ENCODE assay signal across 21 cellular contexts in genomic region chr11:111357150-111358037, GRCh38. TPM values are rescaled to one million over a fixed set of nuclear protein-coding genes. Genes with fewer than 3 reads are reported as not detected.
DNase-seq lines count a peak whose midpoint lies in the region; ATAC-seq, FAIRE-seq and TF ChIP-seq lines count a peak whose summit lies in the region.
"Had no signal": no experiment of that assay in that cellular context is flagged by ENCODE, and none has a peak within 500 bp of the region (broad histone marks: within the 10 kb centered on the region; RNA-seq: fewer than 3 reads in every experiment).

No MANE protein-coding gene starts in this region.

- H2BK12ac ChIP-seq in H1 (ENCODE audit: low read depth, low read length): no peak overlapping the region

- peak; percentile 22 to 55; a peak in 3 of 4 replicates for TF ChIP-seq RAD21 in H1 (IDR thresholded peaks at IDR 0.05 in 1 of 2, conservative IDR thresholded peaks at IDR 0.05 in 1 of 2; ENCODE audit: low read depth in 2 of 2, low read length in 2 of 2)

- H3K4me3 ChIP-seq in Karpas-422 (ENCODE audit: low read length) (no peak overlapping the region), H1 (ENCODE audit: extremely low read depth in 1 of 4, insufficient read depth in 2 of 4, low read depth in 3 of 4, low read length in 4 of 4) (no peak overlapping the region), stomach (no peak overlapping the region)
- H3K4me3 ChIP-seq: left ventricle myocardium inferior, smooth muscle cell, upper lobe of right lung had no signal

- H2BK5ac ChIP-seq in H1 (ENCODE audit: low read depth, low read length): no peak overlapping the region

- no peak overlapping the region for H3K4me2 ChIP-seq in Karpas-422 (ENCODE audit: low read depth, low read length, poor library complexity, severe bottlenecking)
- no peak overlapping the region for H3K4me2 ChIP-seq in H1 (ENCODE audit: insufficient read depth in 1 of 2, low read depth in 2 of 2, low read length in 2 of 2)
- H3K4me2 ChIP-seq: smooth muscle cell had no signal

- no peak overlapping the region for H2BK120ac ChIP-seq in H1 (replicated peaks; ENCODE audit: low read depth, low read length)

- no peak overlapping the region for H3K4me3 Mint-ChIP-seq in activated CD4-positive, alpha-beta T cell treated with anti-CD3 and anti-CD28 coated beads, Interleukin-2, amount 10 ng/mL, durations not matched to agents 24 days and 14 days
- H3K4me3 Mint-ChIP-seq in immature natural killer cell: no peak overlapping the region
- H3K4me3 Mint-ChIP-seq: T-helper 17 cell had no signal

- H3K14ac ChIP-seq in H1 (ENCODE audit: insufficient read length): no peak overlapping the region

- H4K20me1 ChIP-seq in Karpas-422 (ENCODE audit: insufficient read depth, low read depth, low read length): peaks cover 90% of the 10 kb centered on the region
- peaks cover 0 to 4% of the 10 kb centered on the region in 2 experiments for H4K20me1 ChIP-seq in H1 (replicated peaks in 1 of 2; ENCODE audit: control insufficient read depth in 1 of 2, insufficient read depth in 2 of 2, low read length in 2 of 2)

- H3K79me1 ChIP-seq in H1 (ENCODE audit: low read depth, low read length): no peaks in the 10 kb centered on the region

- TF ChIP-seq POLR2A in H1 (IDR thresholded peaks at IDR 0.05; ENCODE audit: control extremely low read depth in 1 of 2, low read depth in 2 of 2, low read length in 2 of 2) (no peak), stomach (IDR thresholded peaks at IDR 0.05) (no peak)

- H2BK15ac ChIP-seq in H1 (ENCODE audit: low read length): no peak overlapping the region

- peaks cover 15% of the 10 kb centered on the region for H3K4me1 Mint-ChIP-seq in activated CD4-positive, alpha-beta T cell treated with anti-CD3 and anti-CD28 coated beads, Interleukin-2, amount 10 ng/mL, durations not matched to agents 24 days and 14 days
- H3K4me1 Mint-ChIP-seq in immature natural killer cell: no peaks in the 10 kb centered on the region

- no peak overlapping the region for H3K9ac ChIP-seq in Karpas-422 (ENCODE audit: low read length)
- H3K9ac ChIP-seq in H1 (replicated peaks in 1 of 4; ENCODE audit: extremely low read depth in 1 of 4, low read depth in 3 of 4, low read length in 3 of 4): no peak overlapping the region

- no peak for FAIRE-seq in H1 (lab: Jason Lieb, UNC)

- intact Hi-C loops in activated CD4-positive, alpha-beta T cell treated with anti-CD3 and anti-CD28 coated beads, Interleukin-2, amount 10 ng/mL, durations not matched to agents 24 days and 14 days (cut with micrococcal nuclease): loop anchor here (5.0 kb wide), 1 partner anchor 75 kb away; no protein-coding TSS in a partner anchor
- intact Hi-C loops in stomach (cut with DNase I; ENCODE audit: low total_unique reads): no loop called here

- H3K4ac ChIP-seq in H1 (replicated peaks; ENCODE audit: insufficient read length, low read depth, low read length): no peak overlapping the region

- DNase-seq in activated CD4-positive, alpha-beta T cell treated with anti-CD3 and anti-CD28 coated beads, Interleukin-2, amount 10 ng/mL, durations not matched to agents 24 days and 14 days: no peak
- no peak for DNase-seq in activated CD4-positive, alpha-beta T cell treated with anti-CD3 and anti-CD28 coated beads, Interleukin-2, amount 50 U/mL, for 1 hour
- DNase-seq in Karpas-422 (peak; percentile 72), H1 (ENCODE audit: low read depth in 1 of 2, low spot score in 2 of 2) (no peak), stomach (no peak), immature natural killer cell (no peak)
- DNase-seq: activated CD4-positive, alpha-beta T cell treated with anti-CD3 and anti-CD28 coated beads, Interleukin-2, amount 50 U/mL, for 48 hours; amniotic stem cell; GDM1; left ventricle myocardium inferior; NCI-H1417 treated with DMSO at 0.1 percent for 48 hours; nucleus accumbens; stimulated activated CD4-positive, alpha-beta T cell treated with anti-CD3 and anti-CD28 coated beads, Interleukin-4, amount 100 ng/mL, for 24 hours; T-helper 17 cell; upper lobe of right lung had no signal

- POLR2A ChIA-PET in H1 (lab: Charles Lee; ENCODE audit: partially characterized antibody): no interaction called here

- H4K8ac ChIP-seq in H1 (ENCODE audit: extremely low read depth, insufficient read depth, low read length): no peak overlapping the region

- H3K27me3 Mint-ChIP-seq in activated CD4-positive, alpha-beta T cell treated with anti-CD3 and anti-CD28 coated beads, Interleukin-2, amount 10 ng/mL, durations not matched to agents 24 days and 14 days: no peaks in the 10 kb centered on the region
- peaks cover 1 to 9% (median 2%) of the 10 kb centered on the region in 3 donors for H3K27me3 Mint-ChIP-seq in immature natural killer cell (ENCODE audit: low read depth in 3 of 3)
- H3K27me3 Mint-ChIP-seq: T-helper 17 cell had no signal

- peaks cover 25% of the 10 kb centered on the region for H3K79me2 ChIP-seq in Karpas-422 (ENCODE audit: low read length)
- H3K79me2 ChIP-seq in H1 (ENCODE audit: control insufficient read depth in 1 of 2, insufficient read depth in 2 of 2, low read length in 2 of 2): no peaks in the 10 kb centered on the region

- no peak overlapping the region for H2AK5ac ChIP-seq in H1 (ENCODE audit: low read depth, low read length)

- TF ChIP-seq EP300 in H1 (IDR thresholded peaks at IDR 0.05; ENCODE audit: borderline replicate concordance in 1 of 2, low read depth in 2 of 2, low read length in 2 of 2) (no peak), stomach (IDR thresholded peaks at IDR 0.05) (no peak)

- H3K18ac ChIP-seq in H1 (ENCODE audit: extremely low read depth, low read length): no peak overlapping the region

- H4K5ac ChIP-seq in H1 (ENCODE audit: insufficient read length, low read depth, low read length): no peak overlapping the region

- no peak overlapping the region for H3K23ac ChIP-seq in H1 (ENCODE audit: insufficient read length)

- H3K4me1 ChIP-seq in Karpas-422 (ENCODE audit: low read length) (peaks cover 77% of the 10 kb centered on the region), H1 (replicated peaks in 1 of 4; ENCODE audit: control insufficient read depth in 3 of 4, insufficient read depth in 4 of 4, low read length in 3 of 4) (no peaks in the 10 kb centered on the region), stomach (peaks cover 30 to 57% (median 49%) of the 10 kb centered on the region in 4 donors)
- H3K4me1 ChIP-seq: left ventricle myocardium inferior, upper lobe of right lung had no signal

- H3K27me3 ChIP-seq in Karpas-422 (ENCODE audit: low read length) (no peaks in the 10 kb centered on the region), H1 (replicated peaks in 1 of 4; ENCODE audit: control insufficient read depth in 3 of 4, extremely low read depth in 1 of 4, insufficient read depth in 3 of 4, low read length in 3 of 4) (no peaks in the 10 kb centered on the region), stomach (no peaks in the 10 kb centered on the region)
- H3K27me3 ChIP-seq: upper lobe of right lung had no signal

- H3K9me3 Mint-ChIP-seq in activated CD4-positive, alpha-beta T cell treated with anti-CD3 and anti-CD28 coated beads, Interleukin-2, amount 10 ng/mL, durations not matched to agents 24 days and 14 days: no peaks in the 10 kb centered on the region
- no peaks in the 10 kb centered on the region for H3K9me3 Mint-ChIP-seq in immature natural killer cell

- CTCF ChIA-PET in H1 (lab: Charles Lee; ENCODE audit: partially characterized antibody): interaction anchor here (0.6 to 1.8 kb wide), 7 partner anchors 14 to 71 kb away, joined by 3 to 6 read pairs (median 3); no protein-coding TSS in a partner anchor

- H3K9me2 ChIP-seq in Karpas-422 (replicated peaks; ENCODE audit: insufficient read depth, low read length): no peaks in the 10 kb centered on the region

- H3K9me3 ChIP-seq in Karpas-422 (ENCODE audit: low read length) (no peaks in the 10 kb centered on the region), H1 (ENCODE audit: insufficient read depth in 2 of 2, low read depth in 1 of 2, low read length in 1 of 2) (no peaks in the 10 kb centered on the region), stomach (no peaks in the 10 kb centered on the region)
- H3K9me3 ChIP-seq: left ventricle myocardium inferior, upper lobe of right lung had no signal

- H3K36me3 ChIP-seq in Karpas-422 (ENCODE audit: insufficient read depth, low read length) (peaks cover 98% of the 10 kb centered on the region), H1 (ENCODE audit: control insufficient read depth in 2 of 4, insufficient read depth in 4 of 4, low read length in 3 of 4) (no peaks in the 10 kb centered on the region), stomach (no peaks in the 10 kb centered on the region)
- H3K36me3 ChIP-seq: left ventricle myocardium inferior, upper lobe of right lung had no signal

- TF ChIP-seq CTCF in H1 (IDR thresholded peaks at IDR 0.05; ENCODE audit: control extremely low read depth in 1 of 3, insufficient read depth in 1 of 3, low read depth in 1 of 3, low read length in 3 of 3): peak in 2 of 3 experiments; percentile 7 to 24; a peak in 2 of 4 replicates
- TF ChIP-seq CTCF in stomach (IDR thresholded peaks at IDR 0.05): peak in 2 of 7 experiments; percentile 19 to 23

- no peak overlapping the region for H4K91ac ChIP-seq in H1 (replicated peaks; ENCODE audit: insufficient read length, low read length)

- H3K23me2 ChIP-seq in H1 (ENCODE audit: low read depth, low read length): peaks cover 4% of the 10 kb centered on the region; the same call in 1 of the 2 replicates

- no peak overlapping the region for H3K56ac ChIP-seq in H1 (replicated peaks; ENCODE audit: insufficient read length, low read depth, low read length)

- ATAC-seq in GM21576 (IDR thresholded peaks at IDR 0.05; ENCODE audit: unreplicated experiment) (no peak), HG03571 (IDR thresholded peaks at IDR 0.05; ENCODE audit: unreplicated experiment) (no peak)
- ATAC-seq: T-helper 17 cell, upper lobe of right lung had no signal

- H3K27ac ChIP-seq in Karpas-422 (ENCODE audit: low read length) (no peak overlapping the region), H1 (ENCODE audit: low read depth, low read length) (no peak overlapping the region), stomach (peak overlapping the region; percentile 47 to 88 (median 67))
- H3K27ac ChIP-seq: C4-2B, left ventricle myocardium inferior, upper lobe of right lung had no signal

- H3K36me3 Mint-ChIP-seq in activated CD4-positive, alpha-beta T cell treated with anti-CD3 and anti-CD28 coated beads, Interleukin-2, amount 10 ng/mL, durations not matched to agents 24 days and 14 days (ENCODE audit: low read depth): peaks cover 51% of the 10 kb centered on the region
- H3K36me3 Mint-ChIP-seq in immature natural killer cell: no peaks in the 10 kb centered on the region

- no peak overlapping the region for H2BK20ac ChIP-seq in H1 (ENCODE audit: low read length)

- no peak overlapping the region for H2AFZ ChIP-seq in Karpas-422 (ENCODE audit: low read length)
- no peak overlapping the region for H2AFZ ChIP-seq in H1 (ENCODE audit: low read length)

- peak overlapping the region; percentile 59 for H3K27ac Mint-ChIP-seq in activated CD4-positive, alpha-beta T cell treated with anti-CD3 and anti-CD28 coated beads, Interleukin-2, amount 10 ng/mL, durations not matched to agents 24 days and 14 days
- H3K27ac Mint-ChIP-seq in immature natural killer cell: no peak overlapping the region
- H3K27ac Mint-ChIP-seq: T-helper 17 cell had no signal

- WGBS in H1 (ENCODE audit: extremely low coverage in 1 of 2, insufficient coverage in 1 of 2, insufficient read length in 1 of 2, insufficient replicate concordance in 2 of 2, low coverage in 1 of 2, low lambda C conversion rate in 2 of 2, missing lambda C conversion rate in 1 of 2), 2 experiments: 92% methylated on average over 13 of the region's 18 CpGs; no CpG with 5 or more reads in 1 of the 2 experiments
- WGBS in stomach, 5 donors: 38 to 62% (median 51%) methylated on average over 18 of the region's 18 CpGs

RNA-seq across cellular contexts. Expression of gene POU2AF1, which starts 21.7 kb away (rescaled TPM):
- 65.6 and 68.9 TPM in 2 replicates for total RNA-seq in activated CD4-positive, alpha-beta T cell treated with anti-CD3 and anti-CD28 coated beads, Interleukin-2, amount 10 ng/mL, durations not matched to agents 24 days and 14 days
- total RNA-seq in Karpas-422 (2014; rRNA removed; shearing (Covaris generic); ENCODE audit: low replicate concordance): 803 and 894 TPM in 2 replicates
- not detected in 2 replicates for total RNA-seq in H1 (2021; fragmentation: NEBNext Ultra II Directional; extraction: Animal tissue kit (Norgen Biotek cat#: 25700))
- polyA plus RNA-seq in H1 (2011; rRNA removed) (not detected in 2 replicates), stomach (10 to 100 TPM in 1 of 3 donors, 1 to 10 TPM in 2; 7.0 to 12.3 (median 8.8) TPM), immature natural killer cell (under 1 TPM in 1 of 3 donors, not detected in 2; 0.09 TPM)
- polyA plus RNA-seq in H1 (2011; cell fraction: cytosol; rRNA removed): not detected
- polyA plus RNA-seq in H1 (2011; cell fraction: nucleus; rRNA removed): not detected
- not detected in 4 replicates for polyA plus RNA-seq in H1 (2012, experiment 1 of 2)
- not detected for polyA plus RNA-seq in H1 (2012, experiment 2 of 2)
- not detected for polyA plus RNA-seq in H1 (2013, experiment 1 of 2)
- not detected for polyA plus RNA-seq in H1 (2013, experiment 2 of 2)
- polyA minus RNA-seq in H1 (2011; rRNA and poly(A)+ RNA removed): not detected in 2 replicates
- polyA minus RNA-seq in H1 (2011; cell fraction: cytosol; rRNA and poly(A)+ RNA removed): not detected
- not detected for polyA minus RNA-seq in H1 (2011; cell fraction: nucleus; rRNA and poly(A)+ RNA removed)
- total RNA-seq in stomach: 10 to 100 TPM in 2 of 5 donors, 1 to 10 TPM in 2, not detected in 1; 2.8 to 43.2 (median 14.8) TPM
- total RNA-seq: A673, M059J, smooth muscle cell had no signal
- polyA plus RNA-seq: smooth muscle cell had no signal

RNA-seq across cellular contexts. Expression of gene POU2AF3, which starts 59.0 kb away (rescaled TPM):
- 0.21 and 0.37 TPM in 2 replicates for total RNA-seq in activated CD4-positive, alpha-beta T cell treated with anti-CD3 and anti-CD28 coated beads, Interleukin-2, amount 10 ng/mL, durations not matched to agents 24 days and 14 days
- total RNA-seq in Karpas-422 (2014; rRNA removed; shearing (Covaris generic); ENCODE audit: low replicate concordance): not detected in 2 replicates
- total RNA-seq in H1 (2021; fragmentation: NEBNext Ultra II Directional; extraction: Animal tissue kit (Norgen Biotek cat#: 25700)): 1.2 and 1.6 TPM in 2 replicates
- polyA plus RNA-seq in H1 (2011; rRNA removed) (4.7 and 5.7 TPM in 2 replicates), stomach (10 to 100 TPM in 1 of 3 donors, 1 to 10 TPM in 2; 3.3 to 10.1 (median 4.3) TPM), immature natural killer cell (not detected)
- 4.0 TPM for polyA plus RNA-seq in H1 (2011; cell fraction: cytosol; rRNA removed)
- polyA plus RNA-seq in H1 (2011; cell fraction: nucleus; rRNA removed): 7.8 TPM
- 1.7 to 2.4 TPM (median 2.1 TPM) in 4 replicates for polyA plus RNA-seq in H1 (2012, experiment 1 of 2)
- polyA plus RNA-seq in H1 (2012, experiment 2 of 2): 2.0 TPM
- polyA plus RNA-seq in H1 (2013, experiment 1 of 2): 2.1 TPM
- polyA plus RNA-seq in H1 (2013, experiment 2 of 2): 2.0 TPM
- polyA minus RNA-seq in H1 (2011; rRNA and poly(A)+ RNA removed): 0.73 and 1.4 TPM in 2 replicates
- 0.88 TPM for polyA minus RNA-seq in H1 (2011; cell fraction: cytosol; rRNA and poly(A)+ RNA removed)
- 1.7 TPM for polyA minus RNA-seq in H1 (2011; cell fraction: nucleus; rRNA and poly(A)+ RNA removed)
- total RNA-seq in stomach: 1 to 10 TPM in 4 of 5 donors, under 1 TPM in 1; 0.58 to 7.6 (median 3.1) TPM
- total RNA-seq: M059J, smooth muscle cell, T-helper 17 cell had no signal
- polyA plus RNA-seq: smooth muscle cell had no signal

Comparison
In these comparisons a context has a peak if more than half of its experiments do, and no peak if none do; other contexts are left out.
1. H3K27ac ChIP-seq: peak in stomach (5 of 5); none in Karpas-422 (single experiment) and H1 (single experiment).
2. RNA of gene POU2AF1, which starts 21.7 kb away (total RNA-seq): 803 to 894 TPM in Karpas-422; 65.6 to 68.9 TPM in activated CD4-positive, alpha-beta T cell treated with anti-CD3 and anti-CD28 coated beads, Interleukin-2, amount 10 ng/mL, durations not matched to agents 24 days and 14 days, 2.8 to 43.2 TPM in stomach and not detected in H1; every median in the first group is over 10 times any median in the second.